ENCODE assay signal across 15 cellular contexts in the genomic region with DNA sequence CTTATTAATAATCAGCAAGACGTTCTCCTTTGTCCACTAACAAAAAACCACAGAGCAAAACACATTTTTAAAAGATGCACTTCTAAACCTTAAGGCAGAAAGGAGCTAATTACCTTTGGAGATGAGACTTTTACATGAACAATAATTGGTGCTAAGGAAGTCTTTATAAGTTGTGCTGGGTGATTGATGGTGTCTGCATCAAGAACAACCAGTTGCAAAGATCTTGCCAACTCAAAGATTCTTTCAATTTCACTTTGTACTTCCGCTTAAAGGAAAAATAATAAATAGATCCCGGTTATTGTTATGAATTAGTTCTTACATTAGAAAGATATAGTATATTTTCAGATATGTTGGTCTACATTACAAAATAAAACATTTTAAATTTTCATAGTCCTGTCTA.
"Had no signal": no experiment of that assay in that cellular context is flagged by ENCODE, and none has a peak within 500 bp of the region (broad histone marks: within the 10 kb centered on the region; RNA-seq: fewer than 3 reads in every experiment).

No MANE protein-coding gene starts in this region.

- H3K36me3 Mint-ChIP-seq: activated naive CD8-positive, alpha-beta T cell treated with anti-CD3 and anti-CD28 coated beads for 36 hours; naive thymus-derived CD8-positive, alpha-beta T cell had no signal

- H3K27ac ChIP-seq: esophagus squamous epithelium had no signal

- H3K9me3 Mint-ChIP-seq: activated CD4-positive, alpha-beta T cell treated with anti-CD3 and anti-CD28 coated beads, Interleukin-2, amount 10 ng/mL, durations not matched to agents 24 days and 14 days; activated naive CD8-positive, alpha-beta T cell treated with anti-CD3 and anti-CD28 coated beads for 36 hours; brain; naive thymus-derived CD8-positive, alpha-beta T cell had no signal

- ATAC-seq: left ventricle myocardium superior; naive thymus-derived CD8-positive, alpha-beta T cell had no signal

- H3K36me3 ChIP-seq: esophagus squamous epithelium had no signal

- H3K9me3 ChIP-seq: esophagus squamous epithelium had no signal

- H3K27ac Mint-ChIP-seq: activated CD4-positive, alpha-beta T cell treated with anti-CD3 and anti-CD28 coated beads, Interleukin-2, amount 10 ng/mL, durations not matched to agents 24 days and 14 days; activated naive CD8-positive, alpha-beta T cell treated with anti-CD3 and anti-CD28 coated beads for 36 hours; brain; naive thymus-derived CD8-positive, alpha-beta T cell had no signal

- H3K27me3 ChIP-seq: esophagus squamous epithelium had no signal

- H3K4me3 ChIP-seq: esophagus squamous epithelium had no signal

- DNase-seq: activated CD4-positive, alpha-beta T cell treated with anti-CD3 and anti-CD28 coated beads, Interleukin-2, amount 10 ng/mL, durations not matched to agents 24 days and 14 days; activated CD8-positive, alpha-beta memory T cell treated with anti-CD3 and anti-CD28 coated beads for 24 hours; activated gamma-delta T cell treated with Interleukin-2 at 50 U/mL for 16 hours; activated naive CD8-positive, alpha-beta T cell treated with anti-CD3 and anti-CD28 coated beads for 36 hours; cortex of kidney; effector CD4-positive, alpha-beta T cell; esophagus squamous epithelium; glutamatergic neuron; kidney glomerular epithelial cell; left ventricle myocardium superior; mesenchymal stem cell; naive thymus-derived CD8-positive, alpha-beta T cell; stimulated activated CD4-positive, alpha-beta T cell treated with anti-CD3 and anti-CD28 coated beads, Interleukin-1b, Interleukin-23, amount 100 ng/mL, for 48 hours had no signal

- FAIRE-seq: endothelial cell of umbilical vein had no signal
